8 cellular contexts compared by ENCODE assay signal in the genomic region with DNA sequence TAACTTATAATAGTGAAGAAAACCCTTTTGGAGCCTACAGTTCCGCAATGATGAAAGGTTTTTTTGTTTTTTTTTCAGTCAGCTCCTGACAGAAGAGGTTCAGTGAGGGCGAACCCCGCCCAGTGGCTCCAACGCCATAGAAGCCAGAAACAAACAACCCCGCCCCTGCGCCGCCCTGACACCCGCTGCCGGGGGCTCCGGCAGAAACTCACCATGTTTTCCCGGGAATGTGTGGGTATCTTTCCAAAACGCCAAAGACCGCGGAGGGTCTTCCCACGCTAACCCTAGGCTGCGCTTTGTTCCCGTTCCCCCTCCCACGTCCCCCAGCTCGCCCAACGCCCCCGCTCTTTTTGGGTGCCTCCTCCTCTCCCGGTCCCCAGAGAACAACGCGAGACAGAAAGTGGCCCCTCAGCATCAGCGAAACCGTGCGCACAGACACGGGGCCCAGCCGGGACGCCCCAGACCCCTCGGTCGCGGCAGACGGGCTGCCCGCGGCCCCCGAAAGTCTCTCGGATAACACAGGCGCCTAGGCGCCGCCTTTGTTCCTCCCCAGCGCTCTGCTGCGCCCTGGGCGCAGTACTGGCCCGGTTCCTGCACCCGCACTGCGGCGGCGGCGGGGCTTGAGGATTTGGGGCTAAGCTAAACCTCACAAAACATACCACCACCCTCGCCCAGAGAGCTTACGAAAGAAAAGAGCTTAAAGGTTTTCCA.
DNase-seq lines count a peak whose midpoint lies in the region; ATAC-seq lines count a peak whose summit lies in the region.

No MANE protein-coding gene starts in this region.

- peak; percentile 51 for ATAC-seq in HG02759 (IDR thresholded peaks at IDR 0.05; ENCODE audit: unreplicated experiment)

- DNase-seq in NCI-H187 (lab: John Stamatoyannopoulos, UW): peak; percentile 22 to 38
- no peak for DNase-seq in NCI-H187 treated with DMSO at 0.1 percent for 48 hours (lab: John Stamatoyannopoulos, UW)
- DNase-seq in NCI-H146 treated with DMSO at 0.1 percent for 48 hours (lab: John Stamatoyannopoulos, UW; ENCODE audit: unreplicated experiment): peak; percentile 71
- DNase-seq in activated CD4-positive, CD25-positive, alpha-beta regulatory T cell treated with anti-CD3 and anti-CD28 coated beads, Interleukin-2, amount 50 U/mL, for 72 hours: peak; percentile 69
- DNase-seq in cerebellar cortex (ENCODE audit: low spot score): peak; percentile 85
- DNase-seq in kidney tubule cell (ENCODE audit: low spot score): peak; percentile 70
- peak; percentile 39 to 65 (median 56) for DNase-seq in stimulated activated CD4-positive, alpha-beta T cell treated with anti-CD3 and anti-CD28 coated beads, Interleukin-1b, Interleukin-23, amount 100 ng/mL, for 24 hours (ENCODE audit: low read depth in 4 of 4, low spot score in 1 of 4)
